ENCODE assay signal across 10 cellular contexts in genomic region chr13:33110713-33111413, GRCh38.
DNase-seq lines count a peak whose midpoint lies in the region; ATAC-seq and TF ChIP-seq lines count a peak whose summit lies in the region.
"Had no signal": no experiment of that assay in that cellular context is flagged by ENCODE, and none has a peak within 500 bp of the region (broad histone marks: within the 10 kb centered on the region; RNA-seq: fewer than 3 reads in every experiment).

No MANE protein-coding gene starts in this region.

- H3K4me2 ChIP-seq in neuronal stem cell (ENCODE audit: insufficient read depth, low read length, poor library complexity, severe bottlenecking), result no peak overlapping the region

- no peak overlapping the region for H2BK15ac ChIP-seq in neuronal stem cell (ENCODE audit: low read length)

- H3K9ac ChIP-seq in neuronal stem cell (ENCODE audit: low read depth, low read length, poor library complexity), result no peak overlapping the region

- 3 to 16% methylated on average over 14 of the region's 14 CpGs for WGBS in tibial nerve, 2 donors
- WGBS in neuronal stem cell (ENCODE audit: extremely low coverage in 2 of 2, insufficient read length in 2 of 2, insufficient replicate concordance in 1 of 2), 2 donors, result no CpG with 5 or more reads among the region's 14 CpGs

- no peak overlapping the region for H2BK120ac ChIP-seq in neuronal stem cell (ENCODE audit: low read depth, low read length)

- DNase-seq in left ventricle myocardium superior (peak; percentile 71), tibial nerve (ENCODE audit: low spot score in 2 of 2) (peak; percentile 40 to 44), neuronal stem cell (ENCODE audit: low spot score) (no peak), caudate nucleus (lab: John Stamatoyannopoulos, UW) (no peak), DMS114 treated with DMSO at 0.1 percent for 48 hours (lab: John Stamatoyannopoulos, UW; ENCODE audit: unreplicated experiment) (no peak)
- no peak for DNase-seq in stimulated activated CD4-positive, alpha-beta T cell treated with anti-CD3 and anti-CD28 coated beads, Interleukin-4, amount 100 ng/mL, for 1 hour
- DNase-seq: naive thymus-derived CD4-positive, alpha-beta T cell had no signal

- no peak overlapping the region for H2BK5ac ChIP-seq in neuronal stem cell (ENCODE audit: low read length)

- H4K8ac ChIP-seq in neuronal stem cell (ENCODE audit: low read depth, low read length), result no peak overlapping the region

- TF ChIP-seq POLR2A in tibial nerve (IDR thresholded peaks at IDR 0.05), result no peak

- H3K4ac ChIP-seq in neuronal stem cell (ENCODE audit: low read length), result no peak overlapping the region

- H3K4me1 ChIP-seq in tibial nerve (peaks cover 0 to 80% (median 40%) of the 10 kb centered on the region in 4 donors), neuronal stem cell (ENCODE audit: control insufficient read depth in 2 of 2, insufficient read depth in 1 of 2, low read depth in 1 of 2, low read length in 2 of 2) (no peaks in the 10 kb centered on the region)

- H3K27me3 ChIP-seq in tibial nerve (no peaks in the 10 kb centered on the region), neuronal stem cell (ENCODE audit: control insufficient read depth in 3 of 3, insufficient read depth in 3 of 3, low read depth in 1 of 3, low read length in 3 of 3) (no peaks in the 10 kb centered on the region)

- H3K36me3 ChIP-seq in tibial nerve, result peaks cover 0 to 72% (median 5%) of the 10 kb centered on the region in 3 donors
- H3K36me3 ChIP-seq in neuronal stem cell (replicated peaks in 1 of 2; ENCODE audit: control insufficient read depth in 2 of 2, insufficient read depth in 2 of 2, low read length in 2 of 2), result no peaks in the 10 kb centered on the region

- no peak overlapping the region for H2BK12ac ChIP-seq in neuronal stem cell (ENCODE audit: low read length)

- H4K91ac ChIP-seq in neuronal stem cell (ENCODE audit: low read depth, low read length, poor library complexity), result no peak overlapping the region

- no peak overlapping the region for H3K23ac ChIP-seq in neuronal stem cell (ENCODE audit: low read depth, low read length, poor library complexity)

- ATAC-seq in GM19324 (IDR thresholded peaks at IDR 0.05; ENCODE audit: low FRiP score, unreplicated experiment) (peak; percentile 40), HG03571 (IDR thresholded peaks at IDR 0.05; ENCODE audit: unreplicated experiment) (peak; percentile 47), left ventricle myocardium superior (peak; percentile 51)
- ATAC-seq: HCT116; naive thymus-derived CD4-positive, alpha-beta T cell had no signal

- no peaks in the 10 kb centered on the region for H3K9me3 ChIP-seq in tibial nerve
- H3K9me3 ChIP-seq in neuronal stem cell (replicated peaks in 1 of 2; ENCODE audit: control insufficient read depth in 2 of 2, insufficient read depth in 1 of 2, low read depth in 1 of 2, low read length in 2 of 2), result no peaks in the 10 kb centered on the region

- H2AFZ ChIP-seq in neuronal stem cell (ENCODE audit: low read length), result no peak overlapping the region

- H2AK5ac ChIP-seq in neuronal stem cell (ENCODE audit: low read depth, low read length), result no peak overlapping the region

- no peak overlapping the region for H3K18ac ChIP-seq in neuronal stem cell (ENCODE audit: low read length)

- intact Hi-C loops in left ventricle myocardium superior (cut with micrococcal nuclease), result no loop called here

- peak overlapping the region; percentile 45 to 81 (median 64) for H3K27ac ChIP-seq in tibial nerve
- H3K27ac ChIP-seq in neuronal stem cell (replicated peaks; ENCODE audit: low read length), result no peak overlapping the region
- H3K27ac ChIP-seq in caudate nucleus (ENCODE audit: low read depth, low read length), result no peak overlapping the region

- no peaks in the 10 kb centered on the region for H3K79me1 ChIP-seq in neuronal stem cell (ENCODE audit: low read depth, low read length)

- H3K4me3 ChIP-seq in tibial nerve (no peak overlapping the region), neuronal stem cell (ENCODE audit: low read length in 2 of 2) (no peak overlapping the region)

- TF ChIP-seq EP300 in tibial nerve (IDR thresholded peaks at IDR 0.05), result peak in 1 of 2 donors; percentile 62

- TF ChIP-seq CTCF in tibial nerve (IDR thresholded peaks at IDR 0.05), result no peak

- no peak overlapping the region for H3K14ac ChIP-seq in neuronal stem cell (ENCODE audit: low read length)

Comparison
In these comparisons a context has a peak if more than half of its experiments do, and no peak if none do; other contexts are left out.
1. DNase-seq: peak in left ventricle myocardium superior (single experiment) and tibial nerve (2 of 2); none in stimulated activated CD4-positive, alpha-beta T cell treated with anti-CD3 and anti-CD28 coated beads, Interleukin-4, amount 100 ng/mL, for 1 hour (single experiment), neuronal stem cell (single experiment), caudate nucleus (0 of 61) and DMS114 treated with DMSO at 0.1 percent for 48 hours (single experiment).
2. H3K27ac ChIP-seq: peak in tibial nerve (4 of 4); none in neuronal stem cell (single experiment) and caudate nucleus (single experiment).
3. Peak in every context shown above with its lines, with median percentiles within 50 percentile points of each other: ATAC-seq.